20 cellular contexts compared by ENCODE assay signal in the genomic region with DNA sequence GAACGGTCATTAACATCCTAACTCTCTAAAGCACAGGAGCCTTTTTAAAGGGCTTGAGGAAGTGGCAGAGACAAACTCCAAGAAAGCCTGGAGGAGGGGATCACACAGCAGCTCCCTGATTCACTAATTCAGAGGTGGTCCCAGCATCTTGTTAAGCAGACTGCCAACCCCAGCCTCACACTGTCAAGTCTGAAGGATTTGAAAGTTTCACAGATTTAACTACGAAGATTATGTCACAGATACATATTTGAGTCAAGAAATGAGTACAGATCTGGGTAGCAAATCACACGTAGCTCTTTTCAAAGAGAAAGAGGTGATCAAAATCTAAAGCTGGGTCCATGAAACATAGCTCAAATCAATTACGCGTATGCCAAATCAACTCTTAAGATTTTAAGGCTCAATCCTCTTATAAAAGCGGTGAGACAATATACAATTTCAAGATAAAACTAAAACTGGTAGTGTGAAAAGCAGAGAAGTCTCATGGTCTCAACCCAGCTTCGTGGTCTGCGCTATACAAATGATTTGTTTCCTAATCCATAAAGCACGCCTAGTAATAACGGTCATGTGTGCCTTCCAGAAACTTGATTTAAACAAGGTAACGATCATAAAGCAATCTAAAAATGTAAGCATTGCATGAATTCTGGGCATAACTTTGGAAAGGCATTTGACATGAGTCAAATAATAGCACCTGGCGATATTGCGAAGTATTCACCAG.
DNase-seq lines count a peak whose midpoint lies in the region; ATAC-seq, FAIRE-seq and TF ChIP-seq lines count a peak whose summit lies in the region.
"Had no signal": no experiment of that assay in that cellular context is flagged by ENCODE, and none has a peak within 500 bp of the region (broad histone marks: within the 10 kb centered on the region; RNA-seq: fewer than 3 reads in every experiment).

No MANE protein-coding gene starts in this region.

- TF ChIP-seq POLR2A in GM12891 (IDR thresholded peaks at IDR 0.05; ENCODE audit: low read depth, low read length) (no peak), GM12878 (IDR thresholded peaks at IDR 0.05; ENCODE audit: low read depth, low read length) (no peak), gastrocnemius medialis (IDR thresholded peaks at IDR 0.05) (no peak)

- H4K20me1 ChIP-seq in GM12878 (ENCODE audit: control insufficient read depth, insufficient read depth): peaks cover 3% of the 10 kb centered on the region

- TF ChIP-seq EP300 in GM12878 (IDR thresholded peaks at IDR 0.05; ENCODE audit: borderline replicate concordance in 1 of 2, control insufficient read depth in 1 of 2, low read depth in 2 of 2, low read length in 2 of 2): no peak

- peaks cover 33% of the 10 kb centered on the region for H3K79me2 ChIP-seq in GM12878 (ENCODE audit: control insufficient read depth, insufficient read depth, low read length)

- no peak for TF ChIP-seq RAD21 in GM12878 (IDR thresholded peaks at IDR 0.05; ENCODE audit: insufficient read depth, low read depth, low read length)

- BruUV-seq in GM12878 (replicated peaks; lab: Mats Ljungman, UMichigan): no TSS peak

- RAD21 ChIA-PET in GM12878 (lab: Charles Lee; ENCODE audit: unreplicated experiment): interaction anchor here (0.6 to 3.6 kb wide), 5 partner anchors 9 to 135 kb away, joined by 3 to 17 read pairs (median 6); no protein-coding TSS in a partner anchor

- H3K4me1 ChIP-seq in GM12878 (ENCODE audit: control insufficient read depth, insufficient read depth, low read length) (peaks cover 32% of the 10 kb centered on the region), gastrocnemius medialis (peaks cover 90 to 97% of the 10 kb centered on the region in 2 donors)

- TF ChIP-seq CTCF in activated CD8-positive, alpha-beta T cell treated with anti-CD3 and anti-CD28 coated beads for 36 hours (IDR thresholded peaks at IDR 0.05): no peak
- TF ChIP-seq CTCF in GM12878 (IDR thresholded peaks at IDR 0.05 in 2 of 3, conservative IDR thresholded peaks at IDR 0.05 in 1 of 3; ENCODE audit: control insufficient read depth in 2 of 3, extremely low read depth in 1 of 3, insufficient read depth in 1 of 3, low read depth in 3 of 3, low read length in 3 of 3): no peak
- TF ChIP-seq CTCF in gastrocnemius medialis (IDR thresholded peaks at IDR 0.05 in 4 of 5, conservative IDR thresholded peaks at IDR 0.05 in 1 of 5): no peak

- POLR2A ChIA-PET in activated CD8-positive, alpha-beta T cell treated with anti-CD3 and anti-CD28 coated beads for 36 hours (lab: Charles Lee): interaction anchor here (0.9 to 1.9 kb wide), 3 partner anchors 9 to 10 kb away, joined by 3 to 13 read pairs (median 3); no protein-coding TSS in a partner anchor
- POLR2A ChIA-PET in activated CD8-positive, alpha-beta T cell treated with anti-CD3 and anti-CD28 coated beads, Interleukin-2, amount 10 ng/mL, durations not matched to agents 7 days and 5 days (lab: Charles Lee): interaction anchor here (1.0 kb wide), 1 partner anchor 8 kb away, joined by 3 read pairs; no protein-coding TSS in a partner anchor
- POLR2A ChIA-PET in GM12878 (lab: Charles Lee): interaction anchor here (0.6 kb wide), 1 partner anchor 447 kb away, joined by 3 read pairs; no protein-coding TSS in a partner anchor

- CTCF ChIA-PET in activated CD8-positive, alpha-beta T cell treated with anti-CD3 and anti-CD28 coated beads for 36 hours (lab: Charles Lee): interaction anchor here (1.2 kb wide), 1 partner anchor 201 kb away, joined by 3 read pairs; no protein-coding TSS in a partner anchor
- CTCF ChIA-PET in activated CD8-positive, alpha-beta T cell treated with anti-CD3 and anti-CD28 coated beads, Interleukin-2, amount 10 ng/mL, durations not matched to agents 7 days and 5 days (lab: Charles Lee): interaction anchor here (1.5 to 2.0 kb wide), 3 partner anchors 9 to 116 kb away, joined by 3 to 10 read pairs (median 6); no protein-coding TSS in a partner anchor
- CTCF ChIA-PET in GM12878 (lab: Yijun Ruan, JAX): interaction anchor here (0.6 to 1.4 kb wide), 2 partner anchors 244 to 410 kb away, joined by 3 to 6 read pairs; no protein-coding TSS in a partner anchor

- ATAC-seq in activated CD8-positive, alpha-beta T cell treated with anti-CD3 and anti-CD28 coated beads for 36 hours: peak; percentile 58
- ATAC-seq in activated CD8-positive, alpha-beta T cell treated with anti-CD3 and anti-CD28 coated beads, Interleukin-2, amount 10 ng/mL, durations not matched to agents 7 days and 5 days: no peak
- ATAC-seq in GM12878 (peak; percentile 52), gastrocnemius medialis (no peak)
- ATAC-seq: left ventricle myocardium superior, SK-N-SH treated with all-trans-retinoic acid at 6 μM for 48 hours had no signal

- no peaks in the 10 kb centered on the region for H3K27me3 Mint-ChIP-seq in activated CD8-positive, alpha-beta T cell treated with anti-CD3 and anti-CD28 coated beads for 36 hours
- no peaks in the 10 kb centered on the region for H3K27me3 Mint-ChIP-seq in activated CD8-positive, alpha-beta T cell treated with anti-CD3 and anti-CD28 coated beads, Interleukin-2, amount 10 ng/mL, durations not matched to agents 7 days and 5 days (ENCODE audit: low read depth)

- H3K36me3 ChIP-seq in GM12878 (ENCODE audit: control insufficient read depth in 2 of 2, insufficient read depth in 2 of 2, low read length in 1 of 2): peaks cover 2 to 16% of the 10 kb centered on the region in 2 experiments
- peaks cover 0 to 20% of the 10 kb centered on the region in 2 donors for H3K36me3 ChIP-seq in gastrocnemius medialis
- H3K36me3 ChIP-seq: BLaER1 had no signal

- H3K4me3 ChIP-seq in GM12878 (0 out of 2 replicates have a peak overlapping the region, but pooled peaks have one; percentile 23), gastrocnemius medialis (peak overlapping the region in 3 of 4 donors; percentile 3 to 27 (median 6))
- H3K4me3 ChIP-seq: BLaER1, coronary artery, heart right ventricle had no signal

- intact Hi-C loops in activated CD8-positive, alpha-beta T cell treated with anti-CD3 and anti-CD28 coated beads for 36 hours (cut with micrococcal nuclease): no loop called here
- intact Hi-C loops in GM12878 (cut with micrococcal nuclease; ENCODE audit: unreplicated experiment): no loop called here
- intact Hi-C loops in gastrocnemius medialis (cut with DNase I; ENCODE audit: low total_unique reads): no loop called here

- peaks cover 1% of the 10 kb centered on the region for H3K9me3 Mint-ChIP-seq in activated CD8-positive, alpha-beta T cell treated with anti-CD3 and anti-CD28 coated beads for 36 hours
- no peaks in the 10 kb centered on the region for H3K9me3 Mint-ChIP-seq in activated CD8-positive, alpha-beta T cell treated with anti-CD3 and anti-CD28 coated beads, Interleukin-2, amount 10 ng/mL, durations not matched to agents 7 days and 5 days (ENCODE audit: insufficient read depth)
- H3K9me3 Mint-ChIP-seq: HFFc6 had no signal

- peaks cover 46% of the 10 kb centered on the region for H3K36me3 Mint-ChIP-seq in activated CD8-positive, alpha-beta T cell treated with anti-CD3 and anti-CD28 coated beads for 36 hours (ENCODE audit: low read depth)
- peaks cover 24% of the 10 kb centered on the region for H3K36me3 Mint-ChIP-seq in activated CD8-positive, alpha-beta T cell treated with anti-CD3 and anti-CD28 coated beads, Interleukin-2, amount 10 ng/mL, durations not matched to agents 7 days and 5 days (ENCODE audit: low read depth)

- peaks cover 70% of the 10 kb centered on the region for H3K4me1 Mint-ChIP-seq in activated CD8-positive, alpha-beta T cell treated with anti-CD3 and anti-CD28 coated beads for 36 hours (ENCODE audit: low read depth)
- H3K4me1 Mint-ChIP-seq in activated CD8-positive, alpha-beta T cell treated with anti-CD3 and anti-CD28 coated beads, Interleukin-2, amount 10 ng/mL, durations not matched to agents 7 days and 5 days (ENCODE audit: low read depth): peaks cover 30% of the 10 kb centered on the region
- H3K4me1 Mint-ChIP-seq: brain had no signal

- H3K27ac Mint-ChIP-seq in activated CD8-positive, alpha-beta T cell treated with anti-CD3 and anti-CD28 coated beads for 36 hours: peak overlapping the region; percentile 31
- H3K27ac Mint-ChIP-seq in activated CD8-positive, alpha-beta T cell treated with anti-CD3 and anti-CD28 coated beads, Interleukin-2, amount 10 ng/mL, durations not matched to agents 7 days and 5 days: no peak overlapping the region

- H3K27me3 ChIP-seq in GM12878 (replicated peaks in 1 of 2; ENCODE audit: control insufficient read depth in 2 of 2, insufficient read depth in 2 of 2, low read length in 1 of 2): no peaks in the 10 kb centered on the region
- no peaks in the 10 kb centered on the region for H3K27me3 ChIP-seq in gastrocnemius medialis
- H3K27me3 ChIP-seq: BLaER1, heart right ventricle had no signal

- no peak overlapping the region for H3K27ac ChIP-seq in GM12878 (ENCODE audit: control insufficient read depth, insufficient read depth)
- H3K27ac ChIP-seq in gastrocnemius medialis: peak overlapping the region; percentile 8 to 100 (median 58)
- H3K27ac ChIP-seq: BLaER1, coronary artery had no signal

- no peak overlapping the region for H3K9ac ChIP-seq in GM12878 (ENCODE audit: control insufficient read depth, insufficient read depth, low read length)
- H3K9ac ChIP-seq: BLaER1 had no signal

- WGBS in GM12878 (ENCODE audit: insufficient coverage, insufficient replicate concordance, low lambda C conversion rate, missing lambda C conversion rate): 47% methylated on average over 13 of the region's 13 CpGs

- peak overlapping the region; percentile 75; the same call in 1 of the 2 replicates for H3K4me2 ChIP-seq in GM12878 (ENCODE audit: control insufficient read depth, insufficient read depth)
- H3K4me2 ChIP-seq: BLaER1 had no signal

- no peak overlapping the region for H2AFZ ChIP-seq in GM12878 (ENCODE audit: control insufficient read depth, low read depth, low read length)

- in situ Hi-C loops in GM12878 (cut with MboI) (no loop called here), gastrocnemius medialis (cut with MboI; ENCODE audit: low sequenced_read_pairs in 4 of 4) (loop anchor here in 2 of 4 donors (25.0 kb wide), 2 partner anchors 214 to 339 kb away; no protein-coding TSS in a partner anchor)

- peak; percentile 30 for DNase-seq in activated CD8-positive, alpha-beta T cell treated with anti-CD3 and anti-CD28 coated beads for 36 hours
- DNase-seq in activated CD8-positive, alpha-beta T cell treated with anti-CD3 and anti-CD28 coated beads, Interleukin-2, amount 10 ng/mL, durations not matched to agents 7 days and 5 days: no peak
- DNase-seq in GM12891 (ENCODE audit: insufficient read length, low spot score) (no peak), GM12878 (ENCODE audit: low read depth, low spot score) (no peak), gastrocnemius medialis (no peak), NCI-H345 treated with DMSO at 0.1 percent for 48 hours (lab: John Stamatoyannopoulos, UW; ENCODE audit: unreplicated experiment) (no peak), frontal cortex (ENCODE audit: low spot score in 2 of 2) (no peak), activated gamma-delta T cell (lab: John Stamatoyannopoulos, UW) (no peak)
- DNase-seq: activated CD4-positive, alpha-beta T cell treated with anti-CD3 and anti-CD28 coated beads for 4 hours; heart right ventricle; HFFc6; left ventricle myocardium superior; NCI-H1092 treated with DMSO at 0.1 percent for 48 hours; NCI-H2029 treated with DMSO at 0.1 percent for 48 hours; nucleus accumbens had no signal

- FAIRE-seq in GM12891 (lab: Jason Lieb, UNC): no peak
- no peak for FAIRE-seq in GM12878 (lab: Jason Lieb, UNC)
- FAIRE-seq in frontal cortex (lab: Jason Lieb, UNC): no peak
- FAIRE-seq: A204.1 had no signal

- SMC1A ChIA-PET in GM12878 (lab: Charles Lee; ENCODE audit: uncharacterized antibody, unreplicated experiment): interaction anchor here (0.8 to 0.9 kb wide), 3 partner anchors 58 to 367 kb away, joined by 3 read pairs; no protein-coding TSS in a partner anchor

- H3K9me3 ChIP-seq in GM12878 (replicated peaks; ENCODE audit: control insufficient read depth, insufficient read depth, low read length): no peaks in the 10 kb centered on the region; the same call in 2 of the 3 replicates
- H3K9me3 ChIP-seq in gastrocnemius medialis: no peaks in the 10 kb centered on the region
- H3K9me3 ChIP-seq: BLaER1, heart right ventricle had no signal

- peak overlapping the region; percentile 2 for H3K4me3 Mint-ChIP-seq in activated CD8-positive, alpha-beta T cell treated with anti-CD3 and anti-CD28 coated beads for 36 hours
- no peak overlapping the region for H3K4me3 Mint-ChIP-seq in activated CD8-positive, alpha-beta T cell treated with anti-CD3 and anti-CD28 coated beads, Interleukin-2, amount 10 ng/mL, durations not matched to agents 7 days and 5 days
- H3K4me3 Mint-ChIP-seq: brain, HFFc6 had no signal

Comparison
In these comparisons a context has a peak if more than half of its experiments do, and no peak if none do; other contexts are left out.
1. ATAC-seq: peak in activated CD8-positive, alpha-beta T cell treated with anti-CD3 and anti-CD28 coated beads for 36 hours (single experiment) and GM12878 (single experiment); none in activated CD8-positive, alpha-beta T cell treated with anti-CD3 and anti-CD28 coated beads, Interleukin-2, amount 10 ng/mL, durations not matched to agents 7 days and 5 days (single experiment) and gastrocnemius medialis (0 of 2).